8 cellular contexts compared by ENCODE assay signal in the genomic region with DNA sequence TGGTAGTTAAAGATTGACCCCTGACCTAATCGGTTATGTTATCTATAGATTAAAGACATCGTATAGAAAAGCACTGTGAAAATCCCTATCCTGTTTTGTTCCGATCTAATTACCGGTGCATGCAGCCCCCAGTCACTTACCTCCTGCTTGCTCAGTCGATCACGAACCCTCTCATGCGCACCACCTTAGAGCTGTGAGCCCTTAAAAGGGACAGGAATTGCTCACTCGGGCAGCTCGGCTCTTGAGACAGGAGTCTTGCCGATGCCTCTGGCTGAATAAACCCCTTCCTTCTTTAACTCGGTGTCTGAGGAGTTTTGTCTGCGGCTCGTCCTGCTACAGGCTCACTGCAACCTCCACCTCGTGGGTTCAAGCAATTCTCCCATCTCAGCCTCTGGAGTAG. TPM values are rescaled to one million over a fixed set of nuclear protein-coding genes. Genes with fewer than 3 reads are reported as not detected.
DNase-seq lines count a peak whose midpoint lies in the region; ATAC-seq and TF ChIP-seq lines count a peak whose summit lies in the region.
"Not testable (repeated sequence)": the region's sequence is repeated elsewhere in the genome, so short reads cannot be mapped to it uniquely, and the experiment has no call there.

No MANE protein-coding gene starts in this region.

- H3K4me3 Mint-ChIP-seq in CD4-positive, CD25-positive, alpha-beta regulatory T cell, result peak overlapping the region in 3 of 4 donors; percentile 22 to 88 (median 70)
- H3K4me3 Mint-ChIP-seq in activated CD4-positive, alpha-beta memory T cell treated with anti-CD3 and anti-CD28 coated beads for 36 hours, result not testable (repeated sequence)
- peak overlapping the region; percentile 60 for H3K4me3 Mint-ChIP-seq in activated T-helper 2 cell treated with anti-CD3 and anti-CD28 coated beads, Interferon-gamma antibody, Interleukin-2, Interleukin-4, amounts not matched to agents 10 μg/mL and 5 μg/mL and 100 μg/mL, durations not matched to agents 14 hours and 24 hours and 36 hours (ENCODE audit: low read depth)
- H3K4me3 Mint-ChIP-seq in immature natural killer cell, result peak overlapping the region; percentile 1 to 51 (median 38)
- H3K4me3 Mint-ChIP-seq in neural crest cell, result peak overlapping the region; percentile 76
- H3K4me3 Mint-ChIP-seq in stimulated activated naive CD8-positive, alpha-beta T cell treated with anti-CD3 and anti-CD28 coated beads, Interleukin-15, amount 100 ng/mL, for 72 hours, result peak overlapping the region; percentile 23 to 40

- not testable (repeated sequence) for H3K27ac ChIP-seq in CD4-positive, CD25-positive, alpha-beta regulatory T cell (ENCODE audit: insufficient read depth, low read length, poor library complexity, severe bottlenecking)

- POLR2A ChIA-PET in activated CD4-positive, alpha-beta memory T cell treated with anti-CD3 and anti-CD28 coated beads for 36 hours (lab: Charles Lee), result interaction anchor here (0.6 to 1.5 kb wide), 2 partner anchors 9 to 237 kb away, joined by 3 to 5 read pairs; no protein-coding TSS in a partner anchor

- intact Hi-C loops in activated CD4-positive, alpha-beta memory T cell treated with anti-CD3 and anti-CD28 coated beads for 36 hours (cut with micrococcal nuclease), result loop anchor here (5.0 to 10.0 kb wide), 2 partner anchors 238 to 345 kb away; partner anchors contain the start of gene PSMC3
- intact Hi-C loops in activated T-helper 2 cell treated with anti-CD3 and anti-CD28 coated beads, Interferon-gamma antibody, Interleukin-2, Interleukin-4, amounts not matched to agents 10 μg/mL and 5 μg/mL and 100 μg/mL, durations not matched to agents 14 hours and 24 hours and 36 hours (cut with micrococcal nuclease), result loop anchor here (5.0 to 10.0 kb wide), 2 partner anchors 243 to 345 kb away; partner anchors contain the start of gene PSMC3

- H3K9me3 ChIP-seq in CD4-positive, CD25-positive, alpha-beta regulatory T cell (ENCODE audit: control insufficient read depth in 2 of 2, low read length in 2 of 2); NT2/D1 (ENCODE audit: insufficient read depth, low read length): not testable (repeated sequence)

- not testable (repeated sequence) for H3K27me3 Mint-ChIP-seq in CD4-positive, CD25-positive, alpha-beta regulatory T cell; activated CD4-positive, alpha-beta memory T cell treated with anti-CD3 and anti-CD28 coated beads for 36 hours; activated T-helper 2 cell treated with anti-CD3 and anti-CD28 coated beads, Interferon-gamma antibody, Interleukin-2, Interleukin-4, amounts not matched to agents 10 μg/mL and 5 μg/mL and 100 μg/mL, durations not matched to agents 14 hours and 24 hours and 36 hours (ENCODE audit: low read depth); neural crest cell (ENCODE audit: low read depth); stimulated activated naive CD8-positive, alpha-beta T cell treated with anti-CD3 and anti-CD28 coated beads, Interleukin-15, amount 100 ng/mL, for 72 hours
- peaks cover 0 to 17% (median 6%) of the 10 kb centered on the region in 3 donors for H3K27me3 Mint-ChIP-seq in immature natural killer cell (ENCODE audit: low read depth in 3 of 3)

- H3K9ac ChIP-seq in NT2/D1 (ENCODE audit: insufficient read length, low read depth), result peak overlapping the region; percentile 42

- peaks cover 29% of the 10 kb centered on the region for H3K4me1 ChIP-seq in CD4-positive, CD25-positive, alpha-beta regulatory T cell (ENCODE audit: control insufficient read depth, insufficient read depth, low read length, poor library complexity, severe bottlenecking)
- H3K4me1 ChIP-seq in NT2/D1 (ENCODE audit: insufficient read depth, insufficient read length), result not testable (repeated sequence)

- H3K36me3 Mint-ChIP-seq in CD4-positive, CD25-positive, alpha-beta regulatory T cell; immature natural killer cell; neural crest cell (ENCODE audit: low read depth): not testable (repeated sequence)
- peaks cover 17% of the 10 kb centered on the region for H3K36me3 Mint-ChIP-seq in activated CD4-positive, alpha-beta memory T cell treated with anti-CD3 and anti-CD28 coated beads for 36 hours
- peaks cover 20% of the 10 kb centered on the region for H3K36me3 Mint-ChIP-seq in activated T-helper 2 cell treated with anti-CD3 and anti-CD28 coated beads, Interferon-gamma antibody, Interleukin-2, Interleukin-4, amounts not matched to agents 10 μg/mL and 5 μg/mL and 100 μg/mL, durations not matched to agents 14 hours and 24 hours and 36 hours (ENCODE audit: low read depth)

- peaks cover 7 to 34% (median 22%) of the 10 kb centered on the region in 4 donors for H3K4me1 Mint-ChIP-seq in CD4-positive, CD25-positive, alpha-beta regulatory T cell
- H3K4me1 Mint-ChIP-seq in activated CD4-positive, alpha-beta memory T cell treated with anti-CD3 and anti-CD28 coated beads for 36 hours (ENCODE audit: low read depth), result peaks cover 11% of the 10 kb centered on the region
- peaks cover 11% of the 10 kb centered on the region for H3K4me1 Mint-ChIP-seq in activated T-helper 2 cell treated with anti-CD3 and anti-CD28 coated beads, Interferon-gamma antibody, Interleukin-2, Interleukin-4, amounts not matched to agents 10 μg/mL and 5 μg/mL and 100 μg/mL, durations not matched to agents 14 hours and 24 hours and 36 hours (ENCODE audit: low read depth)
- peaks cover 29 to 35% of the 10 kb centered on the region in 2 donors for H3K4me1 Mint-ChIP-seq in immature natural killer cell
- peaks cover 32% of the 10 kb centered on the region for H3K4me1 Mint-ChIP-seq in neural crest cell
- peaks cover 16% of the 10 kb centered on the region for H3K4me1 Mint-ChIP-seq in stimulated activated naive CD8-positive, alpha-beta T cell treated with anti-CD3 and anti-CD28 coated beads, Interleukin-15, amount 100 ng/mL, for 72 hours

- H3K9me3 Mint-ChIP-seq in CD4-positive, CD25-positive, alpha-beta regulatory T cell; activated CD4-positive, alpha-beta memory T cell treated with anti-CD3 and anti-CD28 coated beads for 36 hours; activated T-helper 2 cell treated with anti-CD3 and anti-CD28 coated beads, Interferon-gamma antibody, Interleukin-2, Interleukin-4, amounts not matched to agents 10 μg/mL and 5 μg/mL and 100 μg/mL, durations not matched to agents 14 hours and 24 hours and 36 hours; immature natural killer cell; neural crest cell; stimulated activated naive CD8-positive, alpha-beta T cell treated with anti-CD3 and anti-CD28 coated beads, Interleukin-15, amount 100 ng/mL, for 72 hours: not testable (repeated sequence)

- CTCF ChIA-PET in activated CD4-positive, alpha-beta memory T cell treated with anti-CD3 and anti-CD28 coated beads for 36 hours (lab: Charles Lee), result not testable (repeated sequence)

- peak overlapping the region in 2 of 3 donors; percentile 20 to 47 for H3K27ac Mint-ChIP-seq in CD4-positive, CD25-positive, alpha-beta regulatory T cell
- peak overlapping the region; percentile 42 for H3K27ac Mint-ChIP-seq in activated CD4-positive, alpha-beta memory T cell treated with anti-CD3 and anti-CD28 coated beads for 36 hours
- H3K27ac Mint-ChIP-seq in activated T-helper 2 cell treated with anti-CD3 and anti-CD28 coated beads, Interferon-gamma antibody, Interleukin-2, Interleukin-4, amounts not matched to agents 10 μg/mL and 5 μg/mL and 100 μg/mL, durations not matched to agents 14 hours and 24 hours and 36 hours, result peak overlapping the region; percentile 74
- H3K27ac Mint-ChIP-seq in immature natural killer cell (peak overlapping the region in 3 of 6 donors; percentile 51 to 78 (median 54)), neural crest cell (ENCODE audit: unreplicated experiment) (peak overlapping the region; percentile 30)
- H3K27ac Mint-ChIP-seq in stimulated activated naive CD8-positive, alpha-beta T cell treated with anti-CD3 and anti-CD28 coated beads, Interleukin-15, amount 100 ng/mL, for 72 hours, result not testable (repeated sequence)

- TF ChIP-seq CTCF in neural crest cell (conservative IDR thresholded peaks at IDR 0.05), result not testable (repeated sequence)

- DNase-seq in CD4-positive, CD25-positive, alpha-beta regulatory T cell; NT2/D1 (ENCODE audit: low read depth, low spot score); activated CD4-positive, alpha-beta memory T cell treated with anti-CD3 and anti-CD28 coated beads for 36 hours; activated T-helper 2 cell treated with anti-CD3 and anti-CD28 coated beads, Interferon-gamma antibody, Interleukin-2, Interleukin-4, amounts not matched to agents 10 μg/mL and 5 μg/mL and 100 μg/mL, durations not matched to agents 14 hours and 24 hours and 36 hours (ENCODE audit: low spot score); immature natural killer cell; neural crest cell (ENCODE audit: low read depth, low spot score); stimulated activated naive CD8-positive, alpha-beta T cell treated with anti-CD3 and anti-CD28 coated beads, Interleukin-15, amount 100 ng/mL, for 72 hours: not testable (repeated sequence)
- peak; percentile 64 for DNase-seq in cerebellar cortex (ENCODE audit: low spot score)

- H3K4me3 ChIP-seq in CD4-positive, CD25-positive, alpha-beta regulatory T cell (ENCODE audit: low read depth, low read length); NT2/D1 (ENCODE audit: insufficient read length, low read depth): not testable (repeated sequence)

- not testable (repeated sequence) for H3K27me3 ChIP-seq in CD4-positive, CD25-positive, alpha-beta regulatory T cell (ENCODE audit: control insufficient read depth, insufficient read depth, low read length); NT2/D1 (ENCODE audit: insufficient read depth, insufficient read length)

- not testable (repeated sequence) for ATAC-seq in CD4-positive, CD25-positive, alpha-beta regulatory T cell (ENCODE audit: low read depth in 2 of 2); stimulated activated naive CD8-positive, alpha-beta T cell treated with anti-CD3 and anti-CD28 coated beads, Interleukin-15, amount 100 ng/mL, for 72 hours

- H3K36me3 ChIP-seq in CD4-positive, CD25-positive, alpha-beta regulatory T cell (ENCODE audit: control insufficient read depth, insufficient read depth, low read length); NT2/D1 (ENCODE audit: insufficient read depth, insufficient read length, low read length): not testable (repeated sequence)

RNA-seq across cellular contexts. Expression of gene FNBP4, which starts 2.4 kb away (rescaled TPM):
- total RNA-seq in CD4-positive, CD25-positive, alpha-beta regulatory T cell, result 282 TPM
- 10 to 100 TPM; 27.7 to 43.9 (median 35.6) TPM for polyA plus RNA-seq in CD4-positive, CD25-positive, alpha-beta regulatory T cell
- total RNA-seq in activated CD4-positive, alpha-beta memory T cell treated with anti-CD3 and anti-CD28 coated beads for 36 hours, result 100 to 1,000 TPM in 1 of 2 experiments, 10 to 100 TPM in 1; 93.5 to 114 TPM
- 140 and 141 TPM in 2 replicates for total RNA-seq in activated T-helper 2 cell treated with anti-CD3 and anti-CD28 coated beads, Interferon-gamma antibody, Interleukin-2, Interleukin-4, amounts not matched to agents 10 μg/mL and 5 μg/mL and 100 μg/mL, durations not matched to agents 14 hours and 24 hours and 36 hours
- polyA plus RNA-seq in immature natural killer cell, result 10 to 100 TPM; 12.6 to 35.9 (median 23.6) TPM
- total RNA-seq in neural crest cell, result 110 and 116 TPM in 2 replicates

RNA-seq across cellular contexts. Expression of gene AGBL2, which starts 54.4 kb away (rescaled TPM):
- 11.0 TPM for total RNA-seq in CD4-positive, CD25-positive, alpha-beta regulatory T cell
- polyA plus RNA-seq in CD4-positive, CD25-positive, alpha-beta regulatory T cell, result 1 to 10 TPM in 1 of 4 donors, under 1 TPM in 3; 0.72 to 1.3 (median 0.91) TPM
- total RNA-seq in activated CD4-positive, alpha-beta memory T cell treated with anti-CD3 and anti-CD28 coated beads for 36 hours, result 1 to 10 TPM; 4.2 to 5.0 TPM
- 3.6 and 5.1 TPM in 2 replicates for total RNA-seq in activated T-helper 2 cell treated with anti-CD3 and anti-CD28 coated beads, Interferon-gamma antibody, Interleukin-2, Interleukin-4, amounts not matched to agents 10 μg/mL and 5 μg/mL and 100 μg/mL, durations not matched to agents 14 hours and 24 hours and 36 hours
- 1 to 10 TPM; 1.1 to 4.3 (median 1.9) TPM for polyA plus RNA-seq in immature natural killer cell
- total RNA-seq in neural crest cell, result 2.1 and 2.4 TPM in 2 replicates
